In the genomic region with DNA sequence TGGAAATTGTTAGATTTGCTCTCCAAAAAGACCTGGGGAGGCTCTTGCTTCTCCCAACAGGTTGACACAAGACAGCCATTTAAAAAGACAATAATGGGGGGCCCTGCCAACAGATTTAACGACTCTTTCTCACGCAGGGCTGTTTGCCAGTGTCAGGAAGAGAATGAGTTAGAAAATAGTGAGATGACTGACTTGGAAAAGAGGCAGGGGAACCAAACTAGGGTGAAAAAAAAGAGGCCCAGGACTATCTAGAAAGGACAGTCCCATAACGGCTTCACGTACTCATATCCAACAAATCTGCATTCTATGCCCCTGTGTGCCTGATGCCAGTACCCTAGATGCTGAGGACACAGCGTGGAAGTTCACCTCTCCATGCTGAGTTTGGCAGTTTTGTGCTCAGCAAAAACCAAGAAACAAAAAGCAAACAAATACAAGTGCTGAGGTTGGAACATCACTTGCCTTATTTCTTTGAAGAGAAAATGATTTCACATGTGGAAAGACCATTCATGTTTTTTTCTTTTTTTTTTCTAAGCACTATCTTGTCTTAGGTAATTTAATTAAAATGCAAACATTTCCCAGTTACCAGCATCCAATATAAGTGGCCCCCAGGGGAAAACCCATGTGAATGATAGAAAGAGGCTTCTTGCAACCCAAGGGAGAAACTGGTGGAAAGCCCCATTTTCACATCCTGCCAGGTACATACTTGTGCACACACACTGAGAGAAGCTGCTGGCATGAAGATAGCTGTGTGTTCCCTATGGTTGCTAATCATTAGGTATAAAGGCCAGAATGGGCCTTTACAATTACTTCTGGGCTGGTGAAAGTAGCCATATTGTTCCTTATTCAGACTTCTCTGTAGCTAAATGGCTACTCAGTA, we compare ENCODE assay signal across 8 cellular contexts. TPM values are rescaled to one million over a fixed set of nuclear protein-coding genes. Genes with fewer than 3 reads are reported as not detected.
DNase-seq lines count a peak whose midpoint lies in the region; ATAC-seq and TF ChIP-seq lines count a peak whose summit lies in the region.

No MANE protein-coding gene starts in this region.

- H3K9me3 ChIP-seq in uterus: no peaks in the 10 kb centered on the region

- H3K27ac Mint-ChIP-seq in natural killer cell: peak overlapping the region; percentile 7 to 70

- H3K27me3 Mint-ChIP-seq in natural killer cell (ENCODE audit: low read depth in 2 of 2): no peaks in the 10 kb centered on the region

- ATAC-seq in GM18520 (IDR thresholded peaks at IDR 0.05; ENCODE audit: unreplicated experiment) (peak; percentile 54), GM21737 (IDR thresholded peaks at IDR 0.05; ENCODE audit: unreplicated experiment) (peak; percentile 59), natural killer cell (peak; percentile 38 to 58 (median 54))

- no peaks in the 10 kb centered on the region for H3K27me3 ChIP-seq in uterus

- peaks cover 46 to 56% of the 10 kb centered on the region in 2 donors for H3K4me1 Mint-ChIP-seq in natural killer cell

- H3K4me3 ChIP-seq in uterus: no peak overlapping the region

- no peaks in the 10 kb centered on the region for H3K9me3 Mint-ChIP-seq in natural killer cell

- peak; percentile 54 for DNase-seq in NAMALWA (ENCODE audit: low spot score)
- no peak for DNase-seq in natural killer cell
- no peak for DNase-seq in uterus
- DNase-seq in occipital lobe (lab: John Stamatoyannopoulos, UW): no peak
- no peak for DNase-seq in middle frontal gyrus (ENCODE audit: extremely low spot score, low spot score)
- no peak for DNase-seq in dermis blood vessel endothelial cell

- no peaks in the 10 kb centered on the region for H3K36me3 Mint-ChIP-seq in natural killer cell

- no peaks in the 10 kb centered on the region for H3K4me1 ChIP-seq in uterus

- no peak for TF ChIP-seq POLR2A in uterus (IDR thresholded peaks at IDR 0.05)

- H3K4me3 Mint-ChIP-seq in natural killer cell: no peak overlapping the region

- intact Hi-C loops in natural killer cell (cut with micrococcal nuclease): no loop called here
- intact Hi-C loops in uterus (cut with DNase I; ENCODE audit: low total_unique reads): no loop called here

- TF ChIP-seq CTCF in natural killer cell (IDR thresholded peaks at IDR 0.05) (no peak), uterus (IDR thresholded peaks at IDR 0.05) (no peak)

- H3K27ac ChIP-seq in uterus: no peak overlapping the region

- no peaks in the 10 kb centered on the region for H3K36me3 ChIP-seq in uterus

RNA-seq across cellular contexts. Expression of a gene that starts 10.6 kb away (rescaled TPM):
- total RNA-seq in natural killer cell: 100 to 1,000 TPM; 508 to 640 (median 555) TPM
- 10 to 100 TPM; 12.3 to 61.9 (median 26.3) TPM for total RNA-seq in uterus
- total RNA-seq in occipital lobe: 2.7 TPM
- total RNA-seq in dermis blood vessel endothelial cell: 13.5 and 14.1 TPM in 2 replicates

Comparison
In these comparisons a context has a peak if more than half of its experiments do, and no peak if none do; other contexts are left out.
1. RNA of a gene that starts 10.6 kb away (total RNA-seq): 508 to 640 TPM in natural killer cell; 12.3 to 61.9 TPM in uterus, 13.5 to 14.1 TPM in dermis blood vessel endothelial cell and 2.7 TPM in occipital lobe (single experiment); every median in the first group is over 4 times any median in the second.
2. Peak in every context shown above with its lines, with median percentiles within 50 percentile points of each other: ATAC-seq.